In the genomic region with DNA sequence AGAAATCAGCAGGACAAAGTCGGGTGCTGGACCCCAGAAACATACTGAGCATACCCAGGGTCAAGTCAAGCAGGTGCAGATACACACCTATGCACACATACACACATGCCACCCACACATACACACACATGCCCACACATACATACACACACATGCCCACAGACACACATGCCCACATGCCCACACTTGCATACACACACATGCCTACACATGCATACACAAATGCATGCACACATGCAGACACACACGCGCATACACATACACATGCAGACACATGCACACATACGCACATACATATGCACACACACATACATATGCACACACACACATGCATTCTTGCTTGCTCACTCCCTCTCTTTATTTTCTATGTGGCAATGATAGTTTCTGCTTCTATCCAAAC, we compare ENCODE assay signal across 14 cellular contexts.
DNase-seq lines count a peak whose midpoint lies in the region; ATAC-seq and TF ChIP-seq lines count a peak whose summit lies in the region.
"Had no signal": no experiment of that assay in that cellular context is flagged by ENCODE, and none has a peak within 500 bp of the region (broad histone marks: within the 10 kb centered on the region; RNA-seq: fewer than 3 reads in every experiment).

No MANE protein-coding gene starts in this region.

- H3K36me3 Mint-ChIP-seq in brain: peaks cover 14% of the 10 kb centered on the region
- H3K36me3 Mint-ChIP-seq: CD4-positive, CD25-positive, alpha-beta regulatory T cell had no signal

- H3K4me3 ChIP-seq in right cardiac atrium (ENCODE audit: low read length) (no peak overlapping the region), neuronal stem cell (ENCODE audit: low read length in 2 of 2) (peak overlapping the region in 1 of 2 donors; percentile 72)
- H3K4me3 ChIP-seq: BLaER1 treated with 17β-estradiol and CSF1 and Interleukin-3, amounts not matched to agents 10 nM and 100 nM; K562 had no signal

- no peak overlapping the region for H4K91ac ChIP-seq in neuronal stem cell (ENCODE audit: low read depth, low read length, poor library complexity)

- no peak overlapping the region for H4K8ac ChIP-seq in neuronal stem cell (ENCODE audit: low read depth, low read length)

- H3K18ac ChIP-seq in neuronal stem cell (ENCODE audit: low read length): no peak overlapping the region

- peaks cover 0 to 2% (median 0%) of the 10 kb centered on the region in 5 experiments for H3K9me3 Mint-ChIP-seq in brain

- peak overlapping the region in 3 of 5 experiments; percentile 7 to 79 (median 71) for H3K27ac Mint-ChIP-seq in brain
- H3K27ac Mint-ChIP-seq: CD4-positive, CD25-positive, alpha-beta regulatory T cell had no signal

- H3K27ac ChIP-seq in right cardiac atrium (ENCODE audit: low read length): no peak overlapping the region
- H3K27ac ChIP-seq in neuronal stem cell (replicated peaks; ENCODE audit: low read length): no peak overlapping the region
- H3K27ac ChIP-seq: BLaER1 treated with 17β-estradiol and CSF1 and Interleukin-3, amounts not matched to agents 10 nM and 100 nM; HL-60 had no signal

- H3K27me3 ChIP-seq in right cardiac atrium (ENCODE audit: control insufficient read depth, insufficient read depth): no peaks in the 10 kb centered on the region
- no peaks in the 10 kb centered on the region for H3K27me3 ChIP-seq in neuronal stem cell (ENCODE audit: control insufficient read depth in 3 of 3, insufficient read depth in 3 of 3, low read depth in 1 of 3, low read length in 3 of 3)
- H3K27me3 ChIP-seq: BLaER1 treated with 17β-estradiol and CSF1 and Interleukin-3, amounts not matched to agents 10 nM and 100 nM had no signal

- H3K9me3 ChIP-seq in right cardiac atrium (ENCODE audit: control insufficient read depth, low read length): no peaks in the 10 kb centered on the region
- peaks cover 0 to 2% of the 10 kb centered on the region in 2 donors for H3K9me3 ChIP-seq in neuronal stem cell (replicated peaks in 1 of 2; ENCODE audit: control insufficient read depth in 2 of 2, insufficient read depth in 1 of 2, low read depth in 1 of 2, low read length in 2 of 2)

- no peaks in the 10 kb centered on the region for H3K36me3 ChIP-seq in neuronal stem cell (replicated peaks in 1 of 2; ENCODE audit: control insufficient read depth in 2 of 2, insufficient read depth in 2 of 2, low read length in 2 of 2)
- H3K36me3 ChIP-seq: BLaER1 treated with 17β-estradiol and CSF1 and Interleukin-3, amounts not matched to agents 10 nM and 100 nM had no signal

- no peak overlapping the region for H2BK15ac ChIP-seq in neuronal stem cell (ENCODE audit: low read length)

- peak overlapping the region; percentile 7 for H2BK12ac ChIP-seq in neuronal stem cell (ENCODE audit: low read length)

- H2AFZ ChIP-seq in neuronal stem cell (ENCODE audit: low read length): no peak overlapping the region

- no peak overlapping the region for H3K14ac ChIP-seq in neuronal stem cell (ENCODE audit: low read length)

- peak overlapping the region in 1 of 5 experiments; percentile 3 for H3K4me3 Mint-ChIP-seq in brain
- H3K4me3 Mint-ChIP-seq: CD4-positive, CD25-positive, alpha-beta regulatory T cell had no signal

- H3K27me3 Mint-ChIP-seq in brain: peaks cover 30% of the 10 kb centered on the region

- peaks cover 80% of the 10 kb centered on the region for H3K4me1 Mint-ChIP-seq in brain

- WGBS in right cardiac atrium: 89% methylated on average over 4 of the region's 4 CpGs
- WGBS in neuronal stem cell (ENCODE audit: extremely low coverage in 2 of 2, insufficient read length in 2 of 2, insufficient replicate concordance in 1 of 2), 2 donors: no CpG with 5 or more reads among the region's 4 CpGs

- no peak overlapping the region for H3K4me2 ChIP-seq in neuronal stem cell (ENCODE audit: insufficient read depth, low read length, poor library complexity, severe bottlenecking)

- H3K9ac ChIP-seq in neuronal stem cell (ENCODE audit: low read depth, low read length, poor library complexity): no peak overlapping the region
- H3K9ac ChIP-seq: BLaER1 treated with 17β-estradiol and CSF1 and Interleukin-3, amounts not matched to agents 10 nM and 100 nM had no signal

- H2AK5ac ChIP-seq in neuronal stem cell (ENCODE audit: low read depth, low read length): no peak overlapping the region

- no peak overlapping the region for H3K23ac ChIP-seq in neuronal stem cell (ENCODE audit: low read depth, low read length, poor library complexity)

- H2BK120ac ChIP-seq in neuronal stem cell (ENCODE audit: low read depth, low read length): no peak overlapping the region

- no peak for TF ChIP-seq CTCF in brain (conservative IDR thresholded peaks at IDR 0.05)

- ATAC-seq in Right ventricle myocardium inferior (peak; percentile 8), right cardiac atrium (no peak), GM18907 (IDR thresholded peaks at IDR 0.05; ENCODE audit: unreplicated experiment) (no peak), GM19463 (IDR thresholded peaks at IDR 0.05; ENCODE audit: unreplicated experiment) (no peak), GM19397 (IDR thresholded peaks at IDR 0.05; ENCODE audit: unreplicated experiment) (no peak)
- ATAC-seq: K562 had no signal

- H3K4ac ChIP-seq in neuronal stem cell (ENCODE audit: low read length): no peak overlapping the region

- intact Hi-C loops in Right ventricle myocardium inferior (cut with DNase I) (no loop called here), right cardiac atrium (cut with DNase I) (loop anchor here in 1 of 4 donors (5.0 kb wide), 1 partner anchor 87 kb away; no protein-coding TSS in a partner anchor)

- no peaks in the 10 kb centered on the region for H3K79me1 ChIP-seq in neuronal stem cell (ENCODE audit: low read depth, low read length)

- no peak for DNase-seq in Right ventricle myocardium inferior (ENCODE audit: missing footprints)
- DNase-seq in right cardiac atrium: no peak
- DNase-seq in neuronal stem cell (ENCODE audit: low spot score): no peak
- DNase-seq: ACHN; CD4-positive, CD25-positive, alpha-beta regulatory T cell; GOT3; HCEC 1CT had no signal

- no peaks in the 10 kb centered on the region for H3K4me1 ChIP-seq in right cardiac atrium (ENCODE audit: control insufficient read depth, insufficient read depth, low read length)
- peaks cover 0 to 7% of the 10 kb centered on the region in 2 donors for H3K4me1 ChIP-seq in neuronal stem cell (ENCODE audit: control insufficient read depth in 2 of 2, insufficient read depth in 1 of 2, low read depth in 1 of 2, low read length in 2 of 2)

- no peak overlapping the region for H2BK5ac ChIP-seq in neuronal stem cell (ENCODE audit: low read length)
